Comparison of ENCODE assay signal across 8 cellular contexts in genomic region chr10:17454801-17455520, GRCh38. TPM values are rescaled to one million over a fixed set of nuclear protein-coding genes. Genes with fewer than 3 reads are reported as not detected.
DNase-seq lines count a peak whose midpoint lies in the region; ATAC-seq, FAIRE-seq and TF ChIP-seq lines count a peak whose summit lies in the region.

No MANE protein-coding gene starts in this region.

- H4K91ac ChIP-seq in mesenchymal stem cell (ENCODE audit: low read length): no peak overlapping the region

- no peak overlapping the region for H3K27ac Mint-ChIP-seq in HFFc6
- H3K27ac Mint-ChIP-seq in activated naive CD8-positive, alpha-beta T cell treated with anti-CD3 and anti-CD28 coated beads, Interleukin-2, amount 10 ng/mL, durations not matched to agents 7 days and 5 days: no peak overlapping the region

- no peak overlapping the region for H2AFZ ChIP-seq in mesenchymal stem cell (ENCODE audit: low read depth, low read length)

- WGBS in mesenchymal stem cell: 72% methylated on average over 6 of the region's 6 CpGs
- 52 to 59% (median 55%) methylated on average over 6 of the region's 6 CpGs for WGBS in small intestine, 3 donors

- H3K4me1 ChIP-seq in mesenchymal stem cell (ENCODE audit: control insufficient read depth, insufficient read depth, low read depth, low read length) (peaks cover 15% of the 10 kb centered on the region), BE2C (no peaks in the 10 kb centered on the region), small intestine (ENCODE audit: control insufficient read depth in 2 of 2, insufficient read depth in 1 of 2, low read depth in 1 of 2, low read length in 1 of 2) (no peaks in the 10 kb centered on the region)

- no peak overlapping the region for H2BK12ac ChIP-seq in mesenchymal stem cell (ENCODE audit: low read length in 2 of 2)

- H3K27ac ChIP-seq in mesenchymal stem cell (ENCODE audit: low read length, poor library complexity, severe bottlenecking) (no peak overlapping the region), small intestine (ENCODE audit: low read depth in 1 of 2, low read length in 1 of 2) (no peak overlapping the region)

- H3K27me3 ChIP-seq in mesenchymal stem cell (ENCODE audit: control insufficient read depth in 1 of 2, insufficient read depth in 1 of 2, low read length in 2 of 2) (peaks cover 7 to 50% of the 10 kb centered on the region in 2 experiments), BE2C (peaks cover 57% of the 10 kb centered on the region), small intestine (ENCODE audit: control insufficient read depth in 2 of 2, insufficient read depth in 2 of 2, low read length in 2 of 2) (peaks cover 0 to 2% of the 10 kb centered on the region in 2 donors)

- peaks cover 2% of the 10 kb centered on the region for H3K36me3 Mint-ChIP-seq in HFFc6 (ENCODE audit: low read depth)
- peaks cover 1% of the 10 kb centered on the region for H3K36me3 Mint-ChIP-seq in activated naive CD8-positive, alpha-beta T cell treated with anti-CD3 and anti-CD28 coated beads, Interleukin-2, amount 10 ng/mL, durations not matched to agents 7 days and 5 days

- no peak overlapping the region for H3K18ac ChIP-seq in mesenchymal stem cell (ENCODE audit: low read depth in 1 of 2, low read length in 2 of 2)

- TF ChIP-seq CTCF in AG10803 (conservative IDR thresholded peaks at IDR 0.05; ENCODE audit: low read length): no peak
- no peak for TF ChIP-seq CTCF in HFFc6 (IDR thresholded peaks at IDR 0.05)
- TF ChIP-seq CTCF in BE2C (IDR thresholded peaks at IDR 0.05; ENCODE audit: low read depth, low read length): no peak

- H3K4me1 Mint-ChIP-seq in HFFc6 (ENCODE audit: low read depth): peaks cover 6% of the 10 kb centered on the region; the same call in 1 of the 2 replicates
- peaks cover 8% of the 10 kb centered on the region for H3K4me1 Mint-ChIP-seq in activated naive CD8-positive, alpha-beta T cell treated with anti-CD3 and anti-CD28 coated beads, Interleukin-2, amount 10 ng/mL, durations not matched to agents 7 days and 5 days

- ATAC-seq in activated naive CD8-positive, alpha-beta T cell treated with anti-CD3 and anti-CD28 coated beads, Interleukin-2, amount 10 ng/mL, durations not matched to agents 7 days and 5 days (ENCODE audit: low read depth): no peak
- ATAC-seq in GM21381 (IDR thresholded peaks at IDR 0.05; ENCODE audit: unreplicated experiment): no peak

- peaks cover 14% of the 10 kb centered on the region for H3K27me3 Mint-ChIP-seq in HFFc6 (ENCODE audit: insufficient read depth)
- H3K27me3 Mint-ChIP-seq in activated naive CD8-positive, alpha-beta T cell treated with anti-CD3 and anti-CD28 coated beads, Interleukin-2, amount 10 ng/mL, durations not matched to agents 7 days and 5 days: peaks cover 66% of the 10 kb centered on the region

- no peaks in the 10 kb centered on the region for H3K79me1 ChIP-seq in mesenchymal stem cell (replicated peaks; ENCODE audit: low read length, poor library complexity, severe bottlenecking)

- peaks cover 2% of the 10 kb centered on the region for H3K9me3 Mint-ChIP-seq in HFFc6
- peaks cover 2% of the 10 kb centered on the region for H3K9me3 Mint-ChIP-seq in activated naive CD8-positive, alpha-beta T cell treated with anti-CD3 and anti-CD28 coated beads, Interleukin-2, amount 10 ng/mL, durations not matched to agents 7 days and 5 days

- H3K36me3 ChIP-seq in mesenchymal stem cell (ENCODE audit: control insufficient read depth in 1 of 2, insufficient read depth in 2 of 2, low read depth in 1 of 2, low read length in 2 of 2) (no peaks in the 10 kb centered on the region), BE2C (no peaks in the 10 kb centered on the region), small intestine (ENCODE audit: control insufficient read depth in 2 of 2, insufficient read depth in 2 of 2, low read length in 2 of 2) (no peaks in the 10 kb centered on the region)

- H2AK5ac ChIP-seq in mesenchymal stem cell (ENCODE audit: low read length, severe bottlenecking): no peak overlapping the region

- H3K9me3 ChIP-seq in mesenchymal stem cell (ENCODE audit: control insufficient read depth, low read length): peaks cover 24% of the 10 kb centered on the region
- no peaks in the 10 kb centered on the region for H3K9me3 ChIP-seq in BE2C
- no peaks in the 10 kb centered on the region for H3K9me3 ChIP-seq in small intestine (ENCODE audit: control insufficient read depth, low read depth)

- H3K4me3 Mint-ChIP-seq in HFFc6: peak overlapping the region; percentile 83
- H3K4me3 Mint-ChIP-seq in activated naive CD8-positive, alpha-beta T cell treated with anti-CD3 and anti-CD28 coated beads, Interleukin-2, amount 10 ng/mL, durations not matched to agents 7 days and 5 days: peak overlapping the region; percentile 70

- H3K9ac ChIP-seq in mesenchymal stem cell (ENCODE audit: low read length): no peak overlapping the region

- POLR2A ChIA-PET in activated naive CD8-positive, alpha-beta T cell treated with anti-CD3 and anti-CD28 coated beads, Interleukin-2, amount 10 ng/mL, durations not matched to agents 7 days and 5 days (lab: Charles Lee): no interaction called here

- H3K14ac ChIP-seq in mesenchymal stem cell (ENCODE audit: low read length in 2 of 2): no peak overlapping the region

- no peak overlapping the region for H2BK5ac ChIP-seq in mesenchymal stem cell (ENCODE audit: low read depth, low read length, poor library complexity, severe bottlenecking)

- H3K4me2 ChIP-seq in mesenchymal stem cell (ENCODE audit: low read length, poor library complexity, severe bottlenecking): peak overlapping the region; percentile 99

- no peak overlapping the region for H3K4ac ChIP-seq in mesenchymal stem cell (ENCODE audit: low read depth in 1 of 2, low read length in 2 of 2)

- H2BK15ac ChIP-seq in mesenchymal stem cell (ENCODE audit: low read depth, poor library complexity, severe bottlenecking): no peak overlapping the region

- no peak for FAIRE-seq in small intestine (lab: Jason Lieb, UNC)

- no peak for DNase-seq in AG10803 (ENCODE audit: low read depth)
- DNase-seq in HFFc6: no peak
- no peak for DNase-seq in activated naive CD8-positive, alpha-beta T cell treated with anti-CD3 and anti-CD28 coated beads, Interleukin-2, amount 10 ng/mL, durations not matched to agents 7 days and 5 days
- DNase-seq in mesenchymal stem cell: no peak
- DNase-seq in BE2C: no peak
- no peak for DNase-seq in small intestine
- DNase-seq in activated CD4-positive, alpha-beta T cell treated with anti-CD3 and anti-CD28 coated beads, Interleukin-2, amount 50 U/mL, for 4 hours: no peak

- H3K23ac ChIP-seq in mesenchymal stem cell (ENCODE audit: low read length in 2 of 2): no peak overlapping the region

- H2BK120ac ChIP-seq in mesenchymal stem cell (ENCODE audit: low read depth, low read length): no peak overlapping the region

- no peak overlapping the region for H4K8ac ChIP-seq in mesenchymal stem cell (ENCODE audit: low read length)

- H3K4me3 ChIP-seq in AG10803 (ENCODE audit: low read length) (peak overlapping the region; percentile 44), mesenchymal stem cell (ENCODE audit: insufficient read depth in 1 of 2, low read depth in 1 of 2, low read length in 2 of 2) (peak overlapping the region in 1 of 2 experiments; percentile 68), BE2C (ENCODE audit: low read depth, low read length) (no peak overlapping the region), small intestine (ENCODE audit: low read depth in 1 of 2, low read length in 2 of 2) (peak overlapping the region in 1 of 2 donors; percentile 42)

RNA-seq across cellular contexts. Expression of gene ST8SIA6, which starts 0.6 kb away (rescaled TPM):
- not detected for total RNA-seq in HFFc6 (2021; fragmentation: NEBNext Ultra II Directional; extraction: Animal tissue kit (Norgen Biotek cat#: 25700))
- under 1 TPM; 0.34 to 0.61 TPM for total RNA-seq in activated naive CD8-positive, alpha-beta T cell treated with anti-CD3 and anti-CD28 coated beads, Interleukin-2, amount 10 ng/mL, durations not matched to agents 7 days and 5 days
- polyA plus RNA-seq in mesenchymal stem cell (2013, experiment 1 of 2): 0.03 TPM
- polyA plus RNA-seq in mesenchymal stem cell (2013, experiment 2 of 2): not detected
- not detected for polyA plus RNA-seq in BE2C (2012; ENCODE audit: insufficient read depth, insufficient read length, low read depth)
- polyA plus RNA-seq in small intestine: 1 to 10 TPM in 1 of 3 donors, not detected in 2; 1.5 TPM
